23 cellular contexts compared by ENCODE assay signal in genomic region chr13:75393839-75394238, GRCh38.
"Had no signal": no experiment of that assay in that cellular context is flagged by ENCODE, and none has a peak within 500 bp of the region (broad histone marks: within the 10 kb centered on the region; RNA-seq: fewer than 3 reads in every experiment).

No MANE protein-coding gene starts in this region.

- H3K9ac ChIP-seq: parathyroid adenoma had no signal

- H3K79me2 ChIP-seq: parathyroid adenoma had no signal

- H2AFZ ChIP-seq: parathyroid adenoma had no signal

- H3K9me3 ChIP-seq: lower lobe of right lung, thoracic aorta had no signal

- H3K4me3 ChIP-seq: left lung, lower lobe of right lung, thoracic aorta had no signal

- DNase-seq: activated B cell treated with CpG ODN at 0.5 μM for 24 hours; activated CD4-positive, alpha-beta T cell treated with anti-CD3 and anti-CD28 coated beads for 48 hours; activated CD4-positive, alpha-beta T cell treated with anti-CD3 and anti-CD28 coated beads, Interleukin-2, amount 50 U/mL, for 48 hours; activated CD8-positive, alpha-beta memory T cell treated with anti-CD3 and anti-CD28 coated beads, Interleukin-2, amount 50 U/mL, for 4 hours; activated effector memory CD4-positive, alpha-beta T cell treated with anti-CD3 and anti-CD28 coated beads, Interleukin-2, amount 50 U/mL, for 16 hours; activated naive CD4-positive, alpha-beta T cell treated with anti-CD3 and anti-CD28 coated beads for 36 hours; activated naive CD8-positive, alpha-beta T cell treated with anti-CD3 and anti-CD28 coated beads for 36 hours; activated T-cell treated with anti-CD3 and anti-CD28 coated beads, Interleukin-2, amount 50 U/mL, for 1 hour; amygdala; central memory CD4-positive, alpha-beta T cell; kidney glomerular epithelial cell; left lung; lower lobe of right lung; mesenchymal stem cell; naive thymus-derived CD8-positive, alpha-beta T cell; nucleus accumbens; right cardiac atrium; stimulated activated CD4-positive, alpha-beta T cell treated with anti-CD3 and anti-CD28 coated beads, Interleukin-2, amount 100 ng/mL, for 48 hours; stimulated activated naive CD4-positive, alpha-beta T cell treated with Interleukin-2 at 50 U/mL for 16 hours; trophoblast cell had no signal

- H3K36me3 ChIP-seq: left lung, lower lobe of right lung, thoracic aorta had no signal

- H3K4me1 ChIP-seq: lower lobe of right lung, parathyroid adenoma had no signal

- H3K27me3 ChIP-seq: left lung had no signal

- ATAC-seq: esophagus mucosa; left lung; lower lobe of right lung; naive thymus-derived CD8-positive, alpha-beta T cell; right cardiac atrium had no signal

- H3K27ac ChIP-seq: left lung, lower lobe of right lung, parathyroid adenoma, thoracic aorta had no signal
